8 cellular contexts compared by ENCODE assay signal in the genomic region with DNA sequence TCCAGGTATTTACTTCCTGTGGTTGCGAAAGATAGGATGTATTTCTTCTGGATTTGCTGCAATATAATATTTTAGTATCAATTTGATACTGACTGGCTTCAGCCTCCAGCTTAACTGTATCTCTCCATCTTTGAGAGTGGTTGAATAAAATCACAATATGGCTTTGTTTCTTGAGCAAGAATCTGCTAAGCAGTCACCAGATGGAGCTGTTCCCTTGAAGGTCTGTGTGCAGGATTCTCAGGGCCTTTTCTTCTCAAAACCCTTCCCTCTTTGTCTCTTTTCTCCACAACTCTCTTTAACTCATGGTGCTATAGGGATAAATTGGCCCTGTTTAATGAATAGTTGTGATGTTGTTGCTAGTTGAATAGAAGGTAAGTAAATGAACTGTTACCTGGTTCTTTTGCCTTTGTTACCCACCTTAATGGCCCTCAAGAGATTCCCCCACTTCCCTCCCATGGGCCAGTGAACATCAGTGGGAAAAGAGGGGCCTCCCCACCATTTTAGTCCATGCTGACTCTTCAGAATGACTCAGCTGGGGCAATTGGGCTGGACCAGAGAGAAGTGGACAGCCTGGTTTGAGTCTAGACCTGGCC. TPM values are rescaled to one million over a fixed set of nuclear protein-coding genes. Genes with fewer than 3 reads are reported as not detected.
DNase-seq lines count a peak whose midpoint lies in the region; ATAC-seq and TF ChIP-seq lines count a peak whose summit lies in the region.

No MANE protein-coding gene starts in this region.

- H3K27ac Mint-ChIP-seq in T-helper 17 cell, result no peak overlapping the region

- H3K4me1 Mint-ChIP-seq in T-helper 17 cell, result peaks cover 12% of the 10 kb centered on the region

- no peaks in the 10 kb centered on the region for H3K9me3 ChIP-seq in psoas muscle
- H3K9me3 ChIP-seq in T-helper 17 cell (ENCODE audit: control insufficient read depth, low read length, poor library complexity, severe bottlenecking), result no peaks in the 10 kb centered on the region

- no peaks in the 10 kb centered on the region for H3K27me3 ChIP-seq in psoas muscle (ENCODE audit: insufficient read depth in 3 of 3, low read length in 2 of 3)

- DNase-seq in EH (ENCODE audit: low read depth), result peak; percentile 80
- peak; percentile 79 for DNase-seq in M059J (ENCODE audit: low read depth)
- DNase-seq in SK-N-DZ (ENCODE audit: low spot score), result peak; percentile 48
- peak; percentile 70 for DNase-seq in fibroblast of gingiva (ENCODE audit: low read depth)
- no peak for DNase-seq in psoas muscle
- DNase-seq in GF-D8 (lab: John Stamatoyannopoulos, UW), result no peak
- no peak for DNase-seq in T-helper 17 cell

- H3K36me3 ChIP-seq in psoas muscle (ENCODE audit: insufficient read depth in 1 of 2, low read depth in 1 of 2), result no peaks in the 10 kb centered on the region

- H3K27me3 Mint-ChIP-seq in T-helper 17 cell, result peaks cover 24% of the 10 kb centered on the region

- 94 to 100% (median 96%) methylated on average over 1 of the region's 1 CpG for WGBS in psoas muscle, 3 donors

- H3K36me3 Mint-ChIP-seq in T-helper 17 cell (ENCODE audit: low read depth), result no peaks in the 10 kb centered on the region

- H3K27ac ChIP-seq in psoas muscle, result no peak overlapping the region

- ATAC-seq in psoas muscle (no peak), T-helper 17 cell (no peak), HG02970 (IDR thresholded peaks at IDR 0.05; ENCODE audit: low FRiP score, unreplicated experiment) (no peak)

- no peak overlapping the region for H3K4me3 Mint-ChIP-seq in T-helper 17 cell

- H3K4me3 ChIP-seq in psoas muscle, result no peak overlapping the region

- peak; percentile 59 for TF ChIP-seq CTCF in psoas muscle (IDR thresholded peaks at IDR 0.05)

- H3K4me1 ChIP-seq in psoas muscle, result peaks cover 5% of the 10 kb centered on the region

- intact Hi-C loops in psoas muscle (cut with DNase I), result loop anchor here (1.0 to 10.0 kb wide), 5 partner anchors 104 to 1206 kb away; a partner anchor contains a TSS

RNA-seq across cellular contexts. Expression of a gene that starts 34.8 kb away (rescaled TPM):
- 0.25 and 0.62 TPM in 2 replicates for total RNA-seq in M059J (2014; rRNA removed; shearing (Covaris generic))
- polyA plus RNA-seq in SK-N-DZ (2014; cell fraction: cytosol; rRNA removed), result 11.6 and 13.3 TPM in 2 replicates
- polyA plus RNA-seq in SK-N-DZ (2014; cell fraction: nucleus; rRNA removed), result 18.2 and 19.8 TPM in 2 replicates
- 1 to 10 TPM; 2.0 to 3.8 (median 3.4) TPM for total RNA-seq in psoas muscle
- 1 to 10 TPM in 1 of 3 donors, under 1 TPM in 2; 0.93 to 1.3 (median 0.94) TPM for polyA plus RNA-seq in psoas muscle
- 1 to 10 TPM; 1.8 to 4.3 TPM for total RNA-seq in T-helper 17 cell

Comparison
In these comparisons a context has a peak if more than half of its experiments do, and no peak if none do; other contexts are left out.
1. DNase-seq: peak in EH (single experiment), M059J (single experiment), SK-N-DZ (single experiment) and fibroblast of gingiva (single experiment); none in psoas muscle (0 of 2), GF-D8 (single experiment) and T-helper 17 cell (0 of 3).